ENCODE assay signal across 11 cellular contexts in the genomic region with DNA sequence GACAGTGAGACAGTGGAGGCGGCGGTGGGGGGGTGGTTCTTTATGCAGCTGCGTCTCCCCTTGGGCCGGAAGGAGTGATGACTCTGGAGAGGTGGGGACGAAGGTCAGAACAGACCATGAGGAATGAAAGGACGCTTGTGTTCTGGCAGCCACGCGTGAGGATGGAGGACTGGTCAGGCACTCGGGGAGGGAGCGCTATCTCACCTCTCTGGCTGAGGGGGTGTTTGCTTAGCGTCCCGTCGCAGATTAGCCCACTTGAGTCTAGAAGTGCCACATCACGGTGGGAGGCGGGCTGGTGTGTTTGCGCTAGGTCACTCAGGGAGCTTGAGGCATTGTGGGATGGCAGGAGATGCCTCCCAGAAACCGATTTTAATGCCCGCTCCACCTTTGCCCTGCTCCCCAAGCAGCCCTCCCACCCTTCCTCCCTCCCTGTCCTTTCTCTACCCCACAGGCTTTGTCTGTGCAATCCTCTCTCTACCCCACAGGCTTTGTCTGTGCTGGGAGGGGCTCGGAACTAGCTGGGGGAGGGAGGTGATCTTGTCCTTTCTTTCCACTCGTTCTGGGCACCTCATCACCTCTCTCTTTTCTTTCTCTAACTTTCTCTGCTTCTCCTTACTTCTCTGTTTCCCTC.
DNase-seq lines count a peak whose midpoint lies in the region; ATAC-seq and TF ChIP-seq lines count a peak whose summit lies in the region.
"Had no signal": no experiment of that assay in that cellular context is flagged by ENCODE, and none has a peak within 500 bp of the region (broad histone marks: within the 10 kb centered on the region; RNA-seq: fewer than 3 reads in every experiment).

No MANE protein-coding gene starts in this region.

- H3K27ac ChIP-seq in lower lobe of right lung (peak overlapping the region; percentile 62), testis (peak overlapping the region in 1 of 2 donors; percentile 10)

- intact Hi-C loops in lower lobe of right lung (cut with DNase I) (no loop called here), testis (cut with DNase I; ENCODE audit: low total_unique reads) (no loop called here)

- H3K36me3 Mint-ChIP-seq in chondrocyte (ENCODE audit: low read depth) = peaks cover 2% of the 10 kb centered on the region

- H3K27ac Mint-ChIP-seq in chondrocyte (ENCODE audit: unreplicated experiment) = peak overlapping the region; percentile 99
- H3K27ac Mint-ChIP-seq: activated CD4-positive, alpha-beta T cell treated with anti-CD3 and anti-CD28 coated beads, Interleukin-2, amount 10 ng/mL, durations not matched to agents 24 days and 14 days; activated T-helper 1 cell treated with anti-CD3 and anti-CD28 coated beads, Interleukin-12 subunit alpha, Interleukin-12 subunit beta, Interleukin-2, Interleukin-4 antibody, amounts not matched to agents 30 ng/mL and 10 ng/mL and 1 ng/mL, durations not matched to agents 14 hours and 24 hours and 36 hours; T-helper 2 cell treated with Interferon-gamma antibody and Interleukin-4, amounts not matched to agents 5 μg/mL and 100 μg/mL, for 36 hours had no signal

- TF ChIP-seq CTCF in chondrocyte (IDR thresholded peaks at IDR 0.05) (no peak), lower lobe of right lung (IDR thresholded peaks at IDR 0.05) (no peak), testis (IDR thresholded peaks at IDR 0.05) (no peak), BE2C (IDR thresholded peaks at IDR 0.05; ENCODE audit: low read depth, low read length) (no peak)

- TF ChIP-seq POLR2A in testis (IDR thresholded peaks at IDR 0.05) = no peak

- H3K27me3 ChIP-seq in lower lobe of right lung (ENCODE audit: low read depth) (peaks cover 24% of the 10 kb centered on the region), testis (no peaks in the 10 kb centered on the region), BE2C (peaks cover 38% of the 10 kb centered on the region)

- peak overlapping the region; percentile 52 for H3K4me3 Mint-ChIP-seq in chondrocyte (ENCODE audit: unreplicated experiment)
- H3K4me3 Mint-ChIP-seq: activated CD4-positive, alpha-beta T cell treated with anti-CD3 and anti-CD28 coated beads, Interleukin-2, amount 10 ng/mL, durations not matched to agents 24 days and 14 days; activated T-helper 1 cell treated with anti-CD3 and anti-CD28 coated beads, Interleukin-12 subunit alpha, Interleukin-12 subunit beta, Interleukin-2, Interleukin-4 antibody, amounts not matched to agents 30 ng/mL and 10 ng/mL and 1 ng/mL, durations not matched to agents 14 hours and 24 hours and 36 hours; T-helper 2 cell treated with Interferon-gamma antibody and Interleukin-4, amounts not matched to agents 5 μg/mL and 100 μg/mL, for 36 hours had no signal

- DNase-seq in NCI-H748 (lab: John Stamatoyannopoulos, UW; ENCODE audit: unreplicated experiment) (peak; percentile 4), NCI-H748 treated with DMSO at 0.1 percent for 48 hours (lab: John Stamatoyannopoulos, UW) (no peak), chondrocyte (ENCODE audit: low spot score) (no peak), lower lobe of right lung (no peak), testis (peak; percentile 39), BE2C (no peak)
- DNase-seq in stimulated activated CD8-positive, alpha-beta memory T cell treated with anti-CD3 and anti-CD28 coated beads, Interleukin-4, amount 100 ng/mL, for 48 hours = no peak
- DNase-seq in stimulated activated CD4-positive, alpha-beta T cell treated with anti-CD3 and anti-CD28 coated beads, Interleukin-1b, Interleukin-23, amount 100 ng/mL, for 48 hours = no peak
- DNase-seq: activated CD4-positive, alpha-beta T cell treated with anti-CD3 and anti-CD28 coated beads, Interleukin-2, amount 10 ng/mL, durations not matched to agents 24 days and 14 days had no signal

- peaks cover 96% of the 10 kb centered on the region for H3K4me1 Mint-ChIP-seq in chondrocyte (ENCODE audit: low read depth)
- H3K4me1 Mint-ChIP-seq: activated CD4-positive, alpha-beta T cell treated with anti-CD3 and anti-CD28 coated beads, Interleukin-2, amount 10 ng/mL, durations not matched to agents 24 days and 14 days had no signal

- no peaks in the 10 kb centered on the region for H3K27me3 Mint-ChIP-seq in chondrocyte (ENCODE audit: low read depth)

- H3K4me3 ChIP-seq in lower lobe of right lung (no peak overlapping the region), testis (no peak overlapping the region), BE2C (ENCODE audit: low read depth, low read length) (no peak overlapping the region)

- ATAC-seq in lower lobe of right lung = peak in 1 of 2 donors; percentile 11

- H3K9me3 Mint-ChIP-seq in chondrocyte (ENCODE audit: low read depth) = no peaks in the 10 kb centered on the region
- H3K9me3 Mint-ChIP-seq: activated CD4-positive, alpha-beta T cell treated with anti-CD3 and anti-CD28 coated beads, Interleukin-2, amount 10 ng/mL, durations not matched to agents 24 days and 14 days; activated T-helper 1 cell treated with anti-CD3 and anti-CD28 coated beads, Interleukin-12 subunit alpha, Interleukin-12 subunit beta, Interleukin-2, Interleukin-4 antibody, amounts not matched to agents 30 ng/mL and 10 ng/mL and 1 ng/mL, durations not matched to agents 14 hours and 24 hours and 36 hours; T-helper 2 cell treated with Interferon-gamma antibody and Interleukin-4, amounts not matched to agents 5 μg/mL and 100 μg/mL, for 36 hours had no signal

- no peaks in the 10 kb centered on the region for H3K4me1 ChIP-seq in lower lobe of right lung
- peaks cover 34% of the 10 kb centered on the region for H3K4me1 ChIP-seq in testis
- H3K4me1 ChIP-seq in BE2C = no peaks in the 10 kb centered on the region

- H3K9me3 ChIP-seq in lower lobe of right lung = no peaks in the 10 kb centered on the region
- H3K9me3 ChIP-seq in testis = no peaks in the 10 kb centered on the region
- no peaks in the 10 kb centered on the region for H3K9me3 ChIP-seq in BE2C

- H3K36me3 ChIP-seq in lower lobe of right lung (no peaks in the 10 kb centered on the region), testis (ENCODE audit: low read depth, missing control alignments) (no peaks in the 10 kb centered on the region), BE2C (no peaks in the 10 kb centered on the region)

- WGBS in testis, 2 donors = 21 to 31% methylated on average over 16 to 20 of the region's 20 CpGs

Comparison
In these comparisons a context has a peak if more than half of its experiments do, and no peak if none do; other contexts are left out.
1. DNase-seq: peak in NCI-H748 (single experiment) and testis (single experiment); none in NCI-H748 treated with DMSO at 0.1 percent for 48 hours (single experiment), chondrocyte (single experiment), lower lobe of right lung (single experiment), stimulated activated CD8-positive, alpha-beta memory T cell treated with anti-CD3 and anti-CD28 coated beads, Interleukin-4, amount 100 ng/mL, for 48 hours (single experiment), BE2C (single experiment) and stimulated activated CD4-positive, alpha-beta T cell treated with anti-CD3 and anti-CD28 coated beads, Interleukin-1b, Interleukin-23, amount 100 ng/mL, for 48 hours (single experiment).